ENCODE assay signal across 8 cellular contexts in genomic region chr9:124126571-124127289, GRCh38.
A peak's percentile ranks its signal among the peaks of the same experiment; 100 is the strongest.
DNase-seq lines count a peak whose midpoint lies in the region; ATAC-seq and TF ChIP-seq lines count a peak whose summit lies in the region.

No MANE protein-coding gene starts in this region.

- H3K27ac ChIP-seq in esophagus squamous epithelium = no peak overlapping the region

- H3K4me3 Mint-ChIP-seq in nephron progenitor cell = no peak overlapping the region
- H3K4me3 Mint-ChIP-seq in stimulated activated naive CD8-positive, alpha-beta T cell treated with anti-CD3 and anti-CD28 coated beads, Interleukin-15, amount 100 ng/mL, for 72 hours = no peak overlapping the region

- H3K27me3 Mint-ChIP-seq in nephron progenitor cell (ENCODE audit: low read depth, poor library complexity) = peaks cover 22% of the 10 kb centered on the region
- H3K27me3 Mint-ChIP-seq in stimulated activated naive CD8-positive, alpha-beta T cell treated with anti-CD3 and anti-CD28 coated beads, Interleukin-15, amount 100 ng/mL, for 72 hours = peaks cover 65% of the 10 kb centered on the region

- TF ChIP-seq POLR2A in esophagus squamous epithelium (IDR thresholded peaks at IDR 0.05) = no peak

- H3K4me1 Mint-ChIP-seq in nephron progenitor cell = peaks cover 11% of the 10 kb centered on the region
- H3K4me1 Mint-ChIP-seq in stimulated activated naive CD8-positive, alpha-beta T cell treated with anti-CD3 and anti-CD28 coated beads, Interleukin-15, amount 100 ng/mL, for 72 hours = peaks cover 8% of the 10 kb centered on the region

- peaks cover 0 to 4% (median 0%) of the 10 kb centered on the region in 3 donors for H3K9me3 ChIP-seq in esophagus squamous epithelium

- H3K4me3 ChIP-seq in esophagus squamous epithelium = no peak overlapping the region

- H3K36me3 Mint-ChIP-seq in nephron progenitor cell (ENCODE audit: low read depth) = no peaks in the 10 kb centered on the region

- 28 to 69% methylated on average over 5 to 15 of the region's 17 CpGs for WGBS in esophagus squamous epithelium, 2 donors

- H3K4me1 ChIP-seq in esophagus squamous epithelium = no peaks in the 10 kb centered on the region

- no peaks in the 10 kb centered on the region for H3K9me3 Mint-ChIP-seq in nephron progenitor cell
- no peaks in the 10 kb centered on the region for H3K9me3 Mint-ChIP-seq in stimulated activated naive CD8-positive, alpha-beta T cell treated with anti-CD3 and anti-CD28 coated beads, Interleukin-15, amount 100 ng/mL, for 72 hours

- ATAC-seq in stimulated activated naive CD8-positive, alpha-beta T cell treated with anti-CD3 and anti-CD28 coated beads, Interleukin-15, amount 100 ng/mL, for 72 hours = peak; percentile 68
- no peak for ATAC-seq in HG02852 (IDR thresholded peaks at IDR 0.05; ENCODE audit: unreplicated experiment)

- intact Hi-C loops in esophagus squamous epithelium (cut with DNase I) = loop anchor here (5.0 to 10.0 kb wide), 2 partner anchors 196 to 268 kb away; no protein-coding TSS in a partner anchor

- DNase-seq in D341Med (ENCODE audit: low spot score) (peak; percentile 87), HPDE6-E6E7 (ENCODE audit: extremely low spot score) (peak; percentile 64), OCI-M1 (lab: John Stamatoyannopoulos, UW) (peak; percentile 77), activated T-cell treated with anti-CD3 and anti-CD28 coated beads for 4 hours (peak; percentile 71), esophagus squamous epithelium (lab: John Stamatoyannopoulos, UW) (peak; percentile 8), nephron progenitor cell (peak; percentile 87)
- DNase-seq in stimulated activated naive CD8-positive, alpha-beta T cell treated with anti-CD3 and anti-CD28 coated beads, Interleukin-15, amount 100 ng/mL, for 72 hours = peak; percentile 74

- peaks cover 0 to 9% (median 0%) of the 10 kb centered on the region in 4 donors for H3K27me3 ChIP-seq in esophagus squamous epithelium

- no peaks in the 10 kb centered on the region for H3K36me3 ChIP-seq in esophagus squamous epithelium

- no peak overlapping the region for H3K27ac Mint-ChIP-seq in nephron progenitor cell
- no peak overlapping the region for H3K27ac Mint-ChIP-seq in stimulated activated naive CD8-positive, alpha-beta T cell treated with anti-CD3 and anti-CD28 coated beads, Interleukin-15, amount 100 ng/mL, for 72 hours

- TF ChIP-seq CTCF in esophagus squamous epithelium (IDR thresholded peaks at IDR 0.05) (peak; percentile 94 to 99 (median 96)), nephron progenitor cell (IDR thresholded peaks at IDR 0.05) (peak; percentile 99)

Comparison
In these comparisons a context has a peak if more than half of its experiments do, and no peak if none do; other contexts are left out.
1. DNase-seq: peak in every context shown above with its lines; median percentile 87 in D341Med; 87 in nephron progenitor cell; 77 in OCI-M1; 74 in stimulated activated naive CD8-positive, alpha-beta T cell treated with anti-CD3 and anti-CD28 coated beads, Interleukin-15, amount 100 ng/mL, for 72 hours; 71 in activated T-cell treated with anti-CD3 and anti-CD28 coated beads for 4 hours; 64 in HPDE6-E6E7; 8 in esophagus squamous epithelium.